ENCODE assay signal across 19 cellular contexts in the genomic region with DNA sequence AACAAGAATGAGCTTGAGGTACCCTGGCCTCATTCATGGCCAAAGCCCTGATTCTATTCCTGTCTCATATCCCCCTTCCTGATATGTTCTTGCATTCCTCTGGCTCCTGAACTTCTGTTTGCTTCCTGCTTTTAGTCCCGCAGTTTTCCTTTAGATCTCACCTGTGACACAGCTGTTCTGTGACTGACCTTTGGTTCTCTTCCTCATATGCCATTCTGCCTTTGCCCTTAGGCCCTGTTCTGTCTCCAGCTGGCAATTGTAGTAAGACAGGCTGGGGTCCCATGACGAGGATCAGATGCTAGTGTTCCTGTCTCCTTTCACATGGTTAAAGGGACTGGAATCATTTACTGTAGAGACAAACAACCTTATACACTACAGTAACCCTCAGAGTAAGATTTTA. TPM values are rescaled to one million over a fixed set of nuclear protein-coding genes. Genes with fewer than 3 reads are reported as not detected.
A peak's percentile ranks its signal among the peaks of the same experiment; 100 is the strongest.
DNase-seq lines count a peak whose midpoint lies in the region; FAIRE-seq and TF ChIP-seq lines count a peak whose summit lies in the region.
"Had no signal": no experiment of that assay in that cellular context is flagged by ENCODE, and none has a peak within 500 bp of the region (broad histone marks: within the 10 kb centered on the region; RNA-seq: fewer than 3 reads in every experiment).

No MANE protein-coding gene starts in this region.

- H3K27me3 ChIP-seq in SK-N-SH (ENCODE audit: insufficient read depth): no peaks in the 10 kb centered on the region
- no peaks in the 10 kb centered on the region for H3K27me3 ChIP-seq in small intestine (ENCODE audit: control insufficient read depth in 2 of 2, insufficient read depth in 2 of 2, low read length in 2 of 2)
- no peaks in the 10 kb centered on the region for H3K27me3 ChIP-seq in GM23248 (replicated peaks; ENCODE audit: insufficient read depth)
- H3K27me3 ChIP-seq: MG63 had no signal

- H3K4me3 Mint-ChIP-seq in T-helper 1 cell treated with Interleukin-12 subunit alpha and Interleukin-12 subunit beta and Interleukin-4 antibody, amounts not matched to agents 30 μg/mL and 1 μg/mL, for 36 hours: no peak overlapping the region
- H3K4me3 Mint-ChIP-seq in CD14-positive monocyte: no peak overlapping the region
- H3K4me3 Mint-ChIP-seq: activated B cell treated with CpG ODN at 0.5 μM for 24 hours, brain, naive B cell had no signal

- H3K4me1 Mint-ChIP-seq in T-helper 1 cell treated with Interleukin-12 subunit alpha and Interleukin-12 subunit beta and Interleukin-4 antibody, amounts not matched to agents 30 μg/mL and 1 μg/mL, for 36 hours (ENCODE audit: low read depth): peaks cover 43% of the 10 kb centered on the region
- H3K4me1 Mint-ChIP-seq in CD14-positive monocyte: peaks cover 24% of the 10 kb centered on the region

- H3K9me3 Mint-ChIP-seq in T-helper 1 cell treated with Interleukin-12 subunit alpha and Interleukin-12 subunit beta and Interleukin-4 antibody, amounts not matched to agents 30 μg/mL and 1 μg/mL, for 36 hours: peaks cover 14% of the 10 kb centered on the region
- H3K9me3 Mint-ChIP-seq in CD14-positive monocyte: peaks cover 0 to 6% (median 0%) of the 10 kb centered on the region in 7 donors
- H3K9me3 Mint-ChIP-seq: activated B cell treated with CpG ODN at 0.5 μM for 24 hours, brain had no signal

- H3K27ac Mint-ChIP-seq in T-helper 1 cell treated with Interleukin-12 subunit alpha and Interleukin-12 subunit beta and Interleukin-4 antibody, amounts not matched to agents 30 μg/mL and 1 μg/mL, for 36 hours: peak overlapping the region; percentile 49
- peak overlapping the region in 1 of 7 donors; percentile 13 for H3K27ac Mint-ChIP-seq in CD14-positive monocyte
- H3K27ac Mint-ChIP-seq: activated B cell treated with CpG ODN at 0.5 μM for 24 hours had no signal

- H3K79me2 ChIP-seq in SK-N-SH (ENCODE audit: insufficient read depth) (no peaks in the 10 kb centered on the region), GM23248 (ENCODE audit: insufficient read depth) (no peaks in the 10 kb centered on the region)

- 35% methylated on average over 2 of the region's 2 CpGs for WGBS in SK-N-SH (ENCODE audit: low lambda C conversion rate)
- 20 to 57% (median 32%) methylated on average over 2 of the region's 2 CpGs for WGBS in small intestine, 3 donors
- WGBS in GM23248 (ENCODE audit: low coverage in 1 of 2, low lambda C conversion rate in 2 of 2, missing lambda C conversion rate in 2 of 2), 2 experiments: 31 to 47% methylated on average over 2 of the region's 2 CpGs

- intact Hi-C loops in kidney (cut with DNase I): no loop called here
- intact Hi-C loops in CD14-positive monocyte (cut with micrococcal nuclease): no loop called here

- peak in 1 of 2 experiments; percentile 41; a peak in 1 of 4 replicates for TF ChIP-seq EP300 in SK-N-SH (IDR thresholded peaks at IDR 0.05; ENCODE audit: borderline replicate concordance in 1 of 2, low read depth in 1 of 2, low read length in 1 of 2)

- in situ Hi-C loops in GM23248 (cut with MboI): no loop called here

- FAIRE-seq in kidney (lab: Jason Lieb, UNC) (no peak), small intestine (lab: Jason Lieb, UNC) (no peak)

- POLR2A ChIA-PET in SK-N-SH (lab: Yijun Ruan, JAX): interaction anchor here (1.1 kb wide), 1 partner anchor 307 kb away, joined by 4 read pairs; a partner anchor contains a TSS

- no peak overlapping the region for H2AFZ ChIP-seq in SK-N-SH (ENCODE audit: low read depth)
- no peak overlapping the region for H2AFZ ChIP-seq in GM23248

- H3K36me3 ChIP-seq in SK-N-SH (replicated peaks in 1 of 2; ENCODE audit: control insufficient read depth in 1 of 2, insufficient read depth in 2 of 2, low read length in 1 of 2) (no peaks in the 10 kb centered on the region), kidney (ENCODE audit: control insufficient read depth in 1 of 2, insufficient read depth in 2 of 2, low read length in 2 of 2) (no peaks in the 10 kb centered on the region), small intestine (ENCODE audit: control insufficient read depth in 2 of 2, insufficient read depth in 2 of 2, low read length in 2 of 2) (no peaks in the 10 kb centered on the region), GM23248 (ENCODE audit: low read depth) (no peaks in the 10 kb centered on the region)
- H3K36me3 ChIP-seq: MG63 had no signal

- TF ChIP-seq CTCF in SK-N-SH (IDR thresholded peaks at IDR 0.05): no peak
- no peak for TF ChIP-seq CTCF in kidney (IDR thresholded peaks at IDR 0.05; ENCODE audit: borderline replicate concordance, extremely low read depth, insufficient read depth)
- no peak for TF ChIP-seq CTCF in CD14-positive monocyte (IDR thresholded peaks at IDR 0.05)

- CTCF ChIA-PET in SK-N-SH (lab: Yijun Ruan, JAX): interaction anchor here (0.7 to 2.0 kb wide), 3 partner anchors 42 to 324 kb away, joined by 3 to 6 read pairs (median 3); no protein-coding TSS in a partner anchor

- no peak overlapping the region for H3K4me2 ChIP-seq in SK-N-SH
- H3K4me2 ChIP-seq in GM23248 (ENCODE audit: unreplicated experiment): no peak overlapping the region

- H3F3A ChIP-seq in SK-N-SH (replicated peaks; ENCODE audit: insufficient read depth) (no peaks in the 10 kb centered on the region), GM23248 (ENCODE audit: insufficient read depth) (no peaks in the 10 kb centered on the region)

- DNase-seq in T-helper 1 cell: no peak
- DNase-seq in SK-N-SH: peak; percentile 55
- DNase-seq in kidney: no peak
- DNase-seq in small intestine: peak; percentile 93
- no peak for DNase-seq in CD14-positive monocyte (ENCODE audit: low spot score)
- no peak for DNase-seq in GM23248
- DNase-seq in NCI-H1436 treated with DMSO at 0.1 percent for 48 hours (lab: John Stamatoyannopoulos, UW): no peak
- DNase-seq: activated B cell treated with CpG ODN at 0.5 μM for 24 hours; activated naive CD4-positive, alpha-beta T cell treated with Interleukin-2 at 50 U/mL for 16 hours; dermis blood vessel endothelial cell; GF-D8; MG63; naive B cell; NCI-H187 treated with DMSO at 0.1 percent for 48 hours; NCI-H524 treated with DMSO at 0.1 percent for 48 hours; PC-3 had no signal

- H3K9me3 ChIP-seq in SK-N-SH: no peaks in the 10 kb centered on the region
- H3K9me3 ChIP-seq in kidney (ENCODE audit: control insufficient read depth in 1 of 2, low read length in 2 of 2): no peaks in the 10 kb centered on the region
- no peaks in the 10 kb centered on the region for H3K9me3 ChIP-seq in small intestine (ENCODE audit: control insufficient read depth, low read depth)
- no peaks in the 10 kb centered on the region for H3K9me3 ChIP-seq in GM23248 (ENCODE audit: low read depth)
- H3K9me3 ChIP-seq: MG63 had no signal

- H4K20me1 ChIP-seq in SK-N-SH (ENCODE audit: insufficient read depth) (no peaks in the 10 kb centered on the region), GM23248 (ENCODE audit: insufficient read depth) (no peaks in the 10 kb centered on the region)

- TF ChIP-seq RAD21 in SK-N-SH (IDR thresholded peaks at IDR 0.05; ENCODE audit: low read length): no peak

- H3K4me1 ChIP-seq in SK-N-SH (ENCODE audit: control insufficient read depth in 1 of 2, insufficient read depth in 2 of 2, low read depth in 1 of 2, low read length in 1 of 2): peaks cover 0 to 33% of the 10 kb centered on the region in 2 experiments; a peak in 2 of 4 replicates
- H3K4me1 ChIP-seq in kidney (ENCODE audit: control insufficient read depth in 1 of 2, insufficient read depth in 1 of 2, low read depth in 1 of 2, low read length in 2 of 2): peaks cover 12 to 21% of the 10 kb centered on the region in 2 donors
- H3K4me1 ChIP-seq in small intestine (ENCODE audit: control insufficient read depth in 2 of 2, insufficient read depth in 1 of 2, low read depth in 1 of 2, low read length in 1 of 2): peaks cover 0 to 5% of the 10 kb centered on the region in 2 donors
- H3K4me1 ChIP-seq in GM23248 (ENCODE audit: insufficient read depth): no peaks in the 10 kb centered on the region

- H3K9me2 ChIP-seq in SK-N-SH: no peaks in the 10 kb centered on the region
- H3K9me2 ChIP-seq in GM23248 (ENCODE audit: insufficient read depth): no peaks in the 10 kb centered on the region

- H3K9ac ChIP-seq in SK-N-SH (no peak overlapping the region), kidney (ENCODE audit: low read length in 2 of 2) (no peak overlapping the region), GM23248 (no peak overlapping the region)

- H3K27me3 Mint-ChIP-seq in T-helper 1 cell treated with Interleukin-12 subunit alpha and Interleukin-12 subunit beta and Interleukin-4 antibody, amounts not matched to agents 30 μg/mL and 1 μg/mL, for 36 hours (ENCODE audit: low read depth): no peaks in the 10 kb centered on the region
- H3K27me3 Mint-ChIP-seq in CD14-positive monocyte (ENCODE audit: low read depth in 3 of 3): peaks cover 0 to 3% (median 1%) of the 10 kb centered on the region in 3 donors

- peaks cover 58% of the 10 kb centered on the region for H3K36me3 Mint-ChIP-seq in T-helper 1 cell treated with Interleukin-12 subunit alpha and Interleukin-12 subunit beta and Interleukin-4 antibody, amounts not matched to agents 30 μg/mL and 1 μg/mL, for 36 hours (ENCODE audit: low read depth)
- H3K36me3 Mint-ChIP-seq in CD14-positive monocyte: peaks cover 0 to 13% of the 10 kb centered on the region in 2 donors
- H3K36me3 Mint-ChIP-seq: brain had no signal

- H3K4me3 ChIP-seq in SK-N-SH (ENCODE audit: low read depth in 2 of 2, low read length in 1 of 2): no peak overlapping the region
- H3K4me3 ChIP-seq in kidney (ENCODE audit: low read length in 2 of 2): no peak overlapping the region
- H3K4me3 ChIP-seq in small intestine (ENCODE audit: low read depth in 1 of 2, low read length in 2 of 2): no peak overlapping the region
- H3K4me3 ChIP-seq in GM23248: no peak overlapping the region
- H3K4me3 ChIP-seq: MG63 had no signal

- H3K27ac ChIP-seq in SK-N-SH (ENCODE audit: low read depth in 2 of 2, low read length in 1 of 2) (peak overlapping the region in 1 of 2 experiments; percentile 90; a peak in 2 of 4 replicates), kidney (ENCODE audit: low read depth in 2 of 2, low read length in 2 of 2) (peak overlapping the region; percentile 83 to 86), small intestine (ENCODE audit: low read depth in 1 of 2, low read length in 1 of 2) (peak overlapping the region; percentile 57 to 86), GM23248 (no peak overlapping the region)
- H3K27ac ChIP-seq: C4-2B had no signal

RNA-seq across cellular contexts. Expression of a gene that starts 59.0 kb away (rescaled TPM):
- polyA plus RNA-seq in SK-N-SH (2012; rRNA removed): 0.26 and 0.50 TPM in 2 replicates
- 0.62 and 0.67 TPM in 2 replicates for polyA plus RNA-seq in SK-N-SH (2012; cell fraction: cytosol; rRNA removed)
- polyA plus RNA-seq in SK-N-SH (2012; cell fraction: nucleus; rRNA removed): 0.53 and 0.63 TPM in 2 replicates
- total RNA-seq in kidney: 7.4 TPM
- polyA plus RNA-seq in kidney (ENCODE audit: insufficient read depth, low read depth, low replicate concordance): 0.99 TPM
- polyA plus RNA-seq in small intestine: 1 to 10 TPM in 1 of 3 donors, under 1 TPM in 2; 0.67 to 4.1 (median 0.81) TPM
- polyA plus RNA-seq in CD14-positive monocyte: 1 to 10 TPM; 5.2 to 6.0 TPM
- not detected in 2 replicates for total RNA-seq in GM23248 (2014; rRNA removed; shearing (Covaris generic))
- polyA plus RNA-seq in GM23248 (2016; fragmentation: Nextera tagmentation; extraction: Ambion mirVana): not detected in 2 replicates

Comparison
In these comparisons a context has a peak if more than half of its experiments do, and no peak if none do; other contexts are left out.
1. DNase-seq: peak in SK-N-SH (single experiment) and small intestine (single experiment); none in T-helper 1 cell (0 of 5), kidney (single experiment), CD14-positive monocyte (single experiment), GM23248 (single experiment) and NCI-H1436 treated with DMSO at 0.1 percent for 48 hours (single experiment).